ENCODE assay signal across 18 cellular contexts in genomic region chr18:79513381-79514081, GRCh38.
DNase-seq lines count a peak whose midpoint lies in the region; ATAC-seq and TF ChIP-seq lines count a peak whose summit lies in the region.
"Had no signal": no experiment of that assay in that cellular context is flagged by ENCODE, and none has a peak within 500 bp of the region (broad histone marks: within the 10 kb centered on the region; RNA-seq: fewer than 3 reads in every experiment).

No MANE protein-coding gene starts in this region.

- H3K4me3 Mint-ChIP-seq in activated CD4-positive, alpha-beta T cell treated with anti-CD3 and anti-CD28 coated beads for 36 hours = no peak overlapping the region
- H3K4me3 Mint-ChIP-seq: T-helper 1 cell treated with Interleukin-12 subunit alpha and Interleukin-12 subunit beta and Interleukin-4 antibody, amounts not matched to agents 30 μg/mL and 1 μg/mL, for 36 hours had no signal

- no peak for TF ChIP-seq CTCF in NB4 (IDR thresholded peaks at IDR 0.05; ENCODE audit: low read depth, low read length)
- TF ChIP-seq CTCF in coronary artery (IDR thresholded peaks at IDR 0.05) = no peak
- TF ChIP-seq CTCF in sigmoid colon (IDR thresholded peaks at IDR 0.05) = no peak

- no peaks in the 10 kb centered on the region for H3K27me3 Mint-ChIP-seq in activated CD4-positive, alpha-beta T cell treated with anti-CD3 and anti-CD28 coated beads for 36 hours

- H3K4me1 ChIP-seq in sigmoid colon = peaks cover 0 to 10% (median 6%) of the 10 kb centered on the region in 4 donors
- H3K4me1 ChIP-seq: thyroid gland had no signal

- no peaks in the 10 kb centered on the region for H3K9me3 Mint-ChIP-seq in activated CD4-positive, alpha-beta T cell treated with anti-CD3 and anti-CD28 coated beads for 36 hours (ENCODE audit: low read depth)
- H3K9me3 Mint-ChIP-seq: T-helper 1 cell treated with Interleukin-12 subunit alpha and Interleukin-12 subunit beta and Interleukin-4 antibody, amounts not matched to agents 30 μg/mL and 1 μg/mL, for 36 hours had no signal

- H3K27ac ChIP-seq in coronary artery (no peak overlapping the region), sigmoid colon (no peak overlapping the region)
- H3K27ac ChIP-seq: brain microvascular endothelial cell, KMS-11, thyroid gland had no signal

- CTCF ChIA-PET in activated CD4-positive, alpha-beta T cell treated with anti-CD3 and anti-CD28 coated beads for 36 hours (lab: Charles Lee) = no interaction called here

- intact Hi-C loops in activated CD4-positive, alpha-beta T cell treated with anti-CD3 and anti-CD28 coated beads for 36 hours (cut with DNase I, micrococcal nuclease) = no loop called here
- intact Hi-C loops in sigmoid colon (cut with DNase I) = no loop called here

- no peak overlapping the region for H3K27ac Mint-ChIP-seq in activated CD4-positive, alpha-beta T cell treated with anti-CD3 and anti-CD28 coated beads for 36 hours
- H3K27ac Mint-ChIP-seq: T-helper 1 cell treated with Interleukin-12 subunit alpha and Interleukin-12 subunit beta and Interleukin-4 antibody, amounts not matched to agents 30 μg/mL and 1 μg/mL, for 36 hours had no signal

- 93 to 94% methylated on average over 36 of the region's 36 CpGs for WGBS in sigmoid colon, 2 donors

- no peaks in the 10 kb centered on the region for H3K27me3 ChIP-seq in sigmoid colon
- H3K27me3 ChIP-seq: thyroid gland had no signal

- no peaks in the 10 kb centered on the region for H3K9me3 ChIP-seq in sigmoid colon
- H3K9me3 ChIP-seq: thyroid gland had no signal

- no peak for ATAC-seq in activated CD4-positive, alpha-beta T cell treated with anti-CD3 and anti-CD28 coated beads for 36 hours
- no peak for ATAC-seq in GM19035 (IDR thresholded peaks at IDR 0.05; ENCODE audit: unreplicated experiment)
- no peak for ATAC-seq in HG03175 (IDR thresholded peaks at IDR 0.05; ENCODE audit: unreplicated experiment)
- ATAC-seq in GM21619 (IDR thresholded peaks at IDR 0.05; ENCODE audit: unreplicated experiment) = no peak

- peak; percentile 19 for DNase-seq in activated CD4-positive, alpha-beta T cell treated with anti-CD3 and anti-CD28 coated beads for 36 hours
- no peak for DNase-seq in activated CD4-positive, alpha-beta T cell treated with anti-CD3 and anti-CD28 coated beads, Interleukin-2, amount 50 U/mL, for 4 hours
- peak; percentile 21 for DNase-seq in NB4 (ENCODE audit: low read depth)
- peak; percentile 56 for DNase-seq in coronary artery (ENCODE audit: low spot score)
- peak; percentile 54 for DNase-seq in sigmoid colon
- DNase-seq: activated CD4-positive, CD25-positive, alpha-beta regulatory T cell; brain microvascular endothelial cell; C1 segment of cervical spinal cord; DMS153; effector CD8-positive, alpha-beta T cell; NCI-H2227 treated with DMSO at 0.1 percent for 48 hours; stimulated activated CD4-positive, alpha-beta T cell treated with anti-CD3 and anti-CD28 coated beads, Interleukin-1b, Interleukin-23, amount 100 ng/mL, for 48 hours; thyroid gland had no signal

- peaks cover 0 to 19% (median 6%) of the 10 kb centered on the region in 4 donors for H3K36me3 ChIP-seq in sigmoid colon
- H3K36me3 ChIP-seq: brain microvascular endothelial cell, thyroid gland had no signal

- no peak for TF ChIP-seq EP300 in sigmoid colon (IDR thresholded peaks at IDR 0.05)

- peaks cover 36% of the 10 kb centered on the region for H3K36me3 Mint-ChIP-seq in activated CD4-positive, alpha-beta T cell treated with anti-CD3 and anti-CD28 coated beads for 36 hours (ENCODE audit: low read depth)

- H3K4me3 ChIP-seq in NB4 (ENCODE audit: low read depth, low read length) (no peak overlapping the region), coronary artery (no peak overlapping the region), sigmoid colon (no peak overlapping the region)
- H3K4me3 ChIP-seq: thyroid gland had no signal

- TF ChIP-seq POLR2A in NB4 (IDR thresholded peaks at IDR 0.05; ENCODE audit: extremely low read depth, insufficient read length) (no peak), sigmoid colon (IDR thresholded peaks at IDR 0.05) (no peak)

- POLR2A ChIA-PET in activated CD4-positive, alpha-beta T cell treated with anti-CD3 and anti-CD28 coated beads for 36 hours (lab: Charles Lee) = no interaction called here

- peaks cover 37% of the 10 kb centered on the region for H3K4me1 Mint-ChIP-seq in activated CD4-positive, alpha-beta T cell treated with anti-CD3 and anti-CD28 coated beads for 36 hours

Comparison
In these comparisons a context has a peak if more than half of its experiments do, and no peak if none do; other contexts are left out.
1. DNase-seq: peak in activated CD4-positive, alpha-beta T cell treated with anti-CD3 and anti-CD28 coated beads for 36 hours (single experiment), NB4 (single experiment), coronary artery (single experiment) and sigmoid colon (single experiment); none in activated CD4-positive, alpha-beta T cell treated with anti-CD3 and anti-CD28 coated beads, Interleukin-2, amount 50 U/mL, for 4 hours (0 of 2).